19 cellular contexts compared by ENCODE assay signal in the genomic region with DNA sequence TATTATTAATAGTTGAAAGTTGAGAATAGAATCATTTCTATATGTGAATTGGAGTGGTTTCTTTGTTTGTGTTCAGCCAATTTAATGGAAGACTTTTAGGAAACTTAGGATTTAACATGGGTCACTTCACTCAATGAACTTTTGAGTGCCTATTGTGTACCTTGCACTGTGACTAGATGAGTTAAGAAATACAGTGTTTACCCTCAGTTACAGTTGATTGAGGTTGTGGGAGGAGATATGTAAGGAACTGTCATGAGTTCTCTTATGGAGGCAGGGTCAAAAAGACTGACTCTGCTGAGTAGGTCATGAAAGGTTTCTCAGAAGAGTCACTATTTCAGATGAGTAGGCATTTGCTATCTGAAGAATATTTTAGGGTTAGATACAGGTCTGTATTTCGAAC.
DNase-seq lines count a peak whose midpoint lies in the region; ATAC-seq, FAIRE-seq and TF ChIP-seq lines count a peak whose summit lies in the region.
"Had no signal": no experiment of that assay in that cellular context is flagged by ENCODE, and none has a peak within 500 bp of the region (broad histone marks: within the 10 kb centered on the region; RNA-seq: fewer than 3 reads in every experiment).

No MANE protein-coding gene starts in this region.

- H3K4me3 Mint-ChIP-seq in activated T-cell treated with anti-CD3 and anti-CD28 coated beads, Interleukin-2, amount 50 U/mL, for 24 hours: no peak overlapping the region
- H3K4me3 Mint-ChIP-seq in stimulated activated naive B cell treated with anti-CD40 and anti-IgM and Interleukin-4, amounts not matched to agents 10 μg/mL and 1 μg/mL and 100 μg/mL, for 72 hours: no peak overlapping the region
- H3K4me3 Mint-ChIP-seq in T-helper 2 cell treated with Interferon-gamma antibody and Interleukin-4, amounts not matched to agents 5 μg/mL and 100 μg/mL, for 36 hours: no peak overlapping the region
- no peak overlapping the region for H3K4me3 Mint-ChIP-seq in stimulated activated memory B cell treated with anti-CD40 and anti-IgM and Interleukin-4, amounts not matched to agents 10 μg/mL and 1 μg/mL and 100 μg/mL, for 72 hours
- H3K4me3 Mint-ChIP-seq: GM23338, type B pancreatic cell had no signal

- peak; percentile 94 for ATAC-seq in HepG2
- ATAC-seq in stimulated activated naive B cell treated with anti-CD40 and anti-IgM and Interleukin-4, amounts not matched to agents 10 μg/mL and 1 μg/mL and 100 μg/mL, for 72 hours (replicated peaks): no peak
- no peak for ATAC-seq in stimulated activated memory B cell treated with anti-CD40 and anti-IgM and Interleukin-4, amounts not matched to agents 10 μg/mL and 1 μg/mL and 100 μg/mL, for 72 hours
- ATAC-seq: GM23338 had no signal

- TF ChIP-seq RAD21 in HepG2 (CRISPR knock-in tag; IDR thresholded peaks at IDR 0.05): no peak

- H2AFZ ChIP-seq in HepG2 (ENCODE audit: low read length): no peak overlapping the region
- H2AFZ ChIP-seq: GM23338 had no signal

- peaks cover 36% of the 10 kb centered on the region for H3K4me1 ChIP-seq in HepG2 (ENCODE audit: insufficient read depth, low read length)

- no peak overlapping the region for H3K9ac ChIP-seq in HepG2 (ENCODE audit: insufficient read depth, low read depth, low read length)

- H3K4me3 ChIP-seq in bronchial epithelial cell (ENCODE audit: low read depth, low read length) (no peak overlapping the region), HepG2 (replicated peaks in 1 of 3; ENCODE audit: insufficient read depth in 1 of 3, low read depth in 2 of 3, low read length in 3 of 3) (no peak overlapping the region)
- H3K4me3 ChIP-seq: GM23338, smooth muscle cell had no signal

- no TSS peak for BruUV-seq in HepG2 (replicated peaks; lab: Mats Ljungman, UMichigan)

- H3K9me3 ChIP-seq in HepG2 (ENCODE audit: low read length): no peaks in the 10 kb centered on the region

- 74% methylated on average over 1 of the region's 1 CpG for WGBS in HepG2 (ENCODE audit: low lambda C conversion rate)

- no peaks in the 10 kb centered on the region for H3K9me3 Mint-ChIP-seq in activated T-cell treated with anti-CD3 and anti-CD28 coated beads, Interleukin-2, amount 50 U/mL, for 24 hours
- no peaks in the 10 kb centered on the region for H3K9me3 Mint-ChIP-seq in stimulated activated naive B cell treated with anti-CD40 and anti-IgM and Interleukin-4, amounts not matched to agents 10 μg/mL and 1 μg/mL and 100 μg/mL, for 72 hours
- no peaks in the 10 kb centered on the region for H3K9me3 Mint-ChIP-seq in T-helper 2 cell treated with Interferon-gamma antibody and Interleukin-4, amounts not matched to agents 5 μg/mL and 100 μg/mL, for 36 hours
- no peaks in the 10 kb centered on the region for H3K9me3 Mint-ChIP-seq in stimulated activated memory B cell treated with anti-CD40 and anti-IgM and Interleukin-4, amounts not matched to agents 10 μg/mL and 1 μg/mL and 100 μg/mL, for 72 hours
- H3K9me3 Mint-ChIP-seq: activated T-helper 2 cell treated with anti-CD3 and anti-CD28 coated beads, Interferon-gamma antibody, Interleukin-2, Interleukin-4, amounts not matched to agents 10 μg/mL and 5 μg/mL and 100 μg/mL, durations not matched to agents 14 hours and 24 hours and 36 hours; GM23338; type B pancreatic cell had no signal

- peak overlapping the region; percentile 48 for H3K27ac ChIP-seq in HepG2 (ENCODE audit: extremely low read length, insufficient read depth, low read length)

- POLR2A ChIA-PET in HepG2 (lab: Yijun Ruan, JAX): no interaction called here

- TF ChIP-seq CTCF in bronchial epithelial cell (IDR thresholded peaks at IDR 0.05; ENCODE audit: insufficient read depth, low read length, severe bottlenecking) (no peak), HepG2 (CRISPR knock-in tag; IDR thresholded peaks at IDR 0.05) (no peak)

- TF ChIP-seq POLR2A in HepG2 (IDR thresholded peaks at IDR 0.05; ENCODE audit: insufficient read depth in 1 of 2, low read depth in 2 of 2, low read length in 2 of 2): no peak

- CTCF ChIA-PET in HepG2 (lab: Yijun Ruan, JAX; ENCODE audit: low intra/inter-chr PET ratio, low total read pairs): no interaction called here

- no peaks in the 10 kb centered on the region for H3K27me3 Mint-ChIP-seq in activated T-cell treated with anti-CD3 and anti-CD28 coated beads, Interleukin-2, amount 50 U/mL, for 24 hours
- H3K27me3 Mint-ChIP-seq in stimulated activated naive B cell treated with anti-CD40 and anti-IgM and Interleukin-4, amounts not matched to agents 10 μg/mL and 1 μg/mL and 100 μg/mL, for 72 hours: no peaks in the 10 kb centered on the region
- H3K27me3 Mint-ChIP-seq in T-helper 2 cell treated with Interferon-gamma antibody and Interleukin-4, amounts not matched to agents 5 μg/mL and 100 μg/mL, for 36 hours (ENCODE audit: low read depth): no peaks in the 10 kb centered on the region
- H3K27me3 Mint-ChIP-seq in stimulated activated memory B cell treated with anti-CD40 and anti-IgM and Interleukin-4, amounts not matched to agents 10 μg/mL and 1 μg/mL and 100 μg/mL, for 72 hours: no peaks in the 10 kb centered on the region
- H3K27me3 Mint-ChIP-seq: type B pancreatic cell had no signal

- peaks cover 71% of the 10 kb centered on the region for H3K36me3 Mint-ChIP-seq in activated T-cell treated with anti-CD3 and anti-CD28 coated beads, Interleukin-2, amount 50 U/mL, for 24 hours (ENCODE audit: low read depth)
- H3K36me3 Mint-ChIP-seq in stimulated activated naive B cell treated with anti-CD40 and anti-IgM and Interleukin-4, amounts not matched to agents 10 μg/mL and 1 μg/mL and 100 μg/mL, for 72 hours: peaks cover 37 to 54% of the 10 kb centered on the region in 2 donors
- peaks cover 47% of the 10 kb centered on the region for H3K36me3 Mint-ChIP-seq in T-helper 2 cell treated with Interferon-gamma antibody and Interleukin-4, amounts not matched to agents 5 μg/mL and 100 μg/mL, for 36 hours (ENCODE audit: low read depth)
- H3K36me3 Mint-ChIP-seq in stimulated activated memory B cell treated with anti-CD40 and anti-IgM and Interleukin-4, amounts not matched to agents 10 μg/mL and 1 μg/mL and 100 μg/mL, for 72 hours: peaks cover 48% of the 10 kb centered on the region

- H3K27me3 ChIP-seq in bronchial epithelial cell (ENCODE audit: control insufficient read depth, insufficient read depth, low read length) (no peaks in the 10 kb centered on the region), HepG2 (ENCODE audit: control insufficient read depth in 1 of 2, insufficient read depth in 2 of 2, low read length in 2 of 2) (no peaks in the 10 kb centered on the region)

- H3K4me1 Mint-ChIP-seq in activated T-cell treated with anti-CD3 and anti-CD28 coated beads, Interleukin-2, amount 50 U/mL, for 24 hours (ENCODE audit: low read depth): peaks cover 38% of the 10 kb centered on the region
- peaks cover 8 to 17% of the 10 kb centered on the region in 2 donors for H3K4me1 Mint-ChIP-seq in stimulated activated naive B cell treated with anti-CD40 and anti-IgM and Interleukin-4, amounts not matched to agents 10 μg/mL and 1 μg/mL and 100 μg/mL, for 72 hours
- H3K4me1 Mint-ChIP-seq in T-helper 2 cell treated with Interferon-gamma antibody and Interleukin-4, amounts not matched to agents 5 μg/mL and 100 μg/mL, for 36 hours (ENCODE audit: low read depth): peaks cover 28% of the 10 kb centered on the region
- H3K4me1 Mint-ChIP-seq in stimulated activated memory B cell treated with anti-CD40 and anti-IgM and Interleukin-4, amounts not matched to agents 10 μg/mL and 1 μg/mL and 100 μg/mL, for 72 hours: peaks cover 17% of the 10 kb centered on the region
- H3K4me1 Mint-ChIP-seq: GM23338 had no signal

- TF ChIP-seq EP300 in HepG2 (IDR thresholded peaks at IDR 0.05; ENCODE audit: low read depth in 2 of 2, low read length in 2 of 2) (peak in 1 of 2 experiments; percentile 75; a peak in 1 of 4 replicates), HepG2 (CRISPR knock-in tag; IDR thresholded peaks at IDR 0.05; ENCODE audit: borderline replicate concordance) (no peak; the same call in 1 of the 2 replicates)

- FAIRE-seq in bronchial epithelial cell (lab: Jason Lieb, UNC): no peak
- FAIRE-seq in HepG2 (lab: Jason Lieb, UNC): peak; percentile 47
- FAIRE-seq: kidney had no signal

- in situ Hi-C loops in HepG2 (cut with HindIII; ENCODE audit: extremely low pct_ligation_motif_present, low pct_unique_long_range_greater_than_20kb): no loop called here

- H3K27ac Mint-ChIP-seq in activated T-cell treated with anti-CD3 and anti-CD28 coated beads, Interleukin-2, amount 50 U/mL, for 24 hours: peak overlapping the region; percentile 0
- H3K27ac Mint-ChIP-seq in stimulated activated naive B cell treated with anti-CD40 and anti-IgM and Interleukin-4, amounts not matched to agents 10 μg/mL and 1 μg/mL and 100 μg/mL, for 72 hours: peak overlapping the region; percentile 20
- H3K27ac Mint-ChIP-seq in T-helper 2 cell treated with Interferon-gamma antibody and Interleukin-4, amounts not matched to agents 5 μg/mL and 100 μg/mL, for 36 hours: no peak overlapping the region
- H3K27ac Mint-ChIP-seq in stimulated activated memory B cell treated with anti-CD40 and anti-IgM and Interleukin-4, amounts not matched to agents 10 μg/mL and 1 μg/mL and 100 μg/mL, for 72 hours: no peak overlapping the region
- H3K27ac Mint-ChIP-seq: activated T-helper 2 cell treated with anti-CD3 and anti-CD28 coated beads, Interferon-gamma antibody, Interleukin-2, Interleukin-4, amounts not matched to agents 10 μg/mL and 5 μg/mL and 100 μg/mL, durations not matched to agents 14 hours and 24 hours and 36 hours; GM23338; type B pancreatic cell had no signal

- H3K4me2 ChIP-seq in HepG2 (ENCODE audit: low read depth, low read length): no peak overlapping the region
- H3K4me2 ChIP-seq: GM23338, smooth muscle cell had no signal

- H3K79me2 ChIP-seq in HepG2 (ENCODE audit: insufficient read depth, low read length): no peaks in the 10 kb centered on the region

- intact Hi-C loops in HepG2 (cut with micrococcal nuclease; ENCODE audit: unreplicated experiment): no loop called here

- H3K36me3 ChIP-seq in bronchial epithelial cell (ENCODE audit: control insufficient read depth, insufficient read depth, low read length) (peaks cover 12% of the 10 kb centered on the region), HepG2 (replicated peaks in 1 of 2; ENCODE audit: control insufficient read depth in 1 of 2, insufficient read depth in 2 of 2, low read length in 2 of 2) (peaks cover 12 to 44% of the 10 kb centered on the region in 2 experiments)

- DNase-seq in activated T-cell treated with anti-CD3 and anti-CD28 coated beads, Interleukin-2, amount 50 U/mL, for 24 hours: no peak
- DNase-seq in activated T-cell treated with anti-CD3 and anti-CD28 coated beads, Interleukin-2, amount 50 U/mL, for 1 hour: no peak
- peak; percentile 4 for DNase-seq in bronchial epithelial cell (ENCODE audit: low read depth)
- DNase-seq in HepG2 (ENCODE audit: low spot score): peak; percentile 84
- DNase-seq in stimulated activated naive B cell treated with anti-CD40 and anti-IgM and Interleukin-4, amounts not matched to agents 10 μg/mL and 1 μg/mL and 100 μg/mL, for 72 hours: no peak
- no peak for DNase-seq in activated CD4-positive, CD25-positive, alpha-beta regulatory T cell treated with anti-CD3 and anti-CD28 coated beads, Interleukin-2, amount 50 U/mL, for 72 hours
- DNase-seq in T-helper 2 cell treated with Interferon-gamma antibody and Interleukin-4, amounts not matched to agents 5 μg/mL and 100 μg/mL, for 36 hours (ENCODE audit: low spot score): no peak
- DNase-seq: COR-L47; effector memory CD4-positive, alpha-beta T cell; EL; kidney; NCI-H146; NCI-H82; OCI-M1 had no signal

- H4K20me1 ChIP-seq in HepG2 (ENCODE audit: insufficient read depth, low read length): no peaks in the 10 kb centered on the region

Comparison
In these comparisons a context has a peak if more than half of its experiments do, and no peak if none do; other contexts are left out.
1. DNase-seq: peak in bronchial epithelial cell (single experiment) and HepG2 (single experiment); none in activated T-cell treated with anti-CD3 and anti-CD28 coated beads, Interleukin-2, amount 50 U/mL, for 24 hours (single experiment), activated T-cell treated with anti-CD3 and anti-CD28 coated beads, Interleukin-2, amount 50 U/mL, for 1 hour (single experiment), stimulated activated naive B cell treated with anti-CD40 and anti-IgM and Interleukin-4, amounts not matched to agents 10 μg/mL and 1 μg/mL and 100 μg/mL, for 72 hours (single experiment), activated CD4-positive, CD25-positive, alpha-beta regulatory T cell treated with anti-CD3 and anti-CD28 coated beads, Interleukin-2, amount 50 U/mL, for 72 hours (single experiment) and T-helper 2 cell treated with Interferon-gamma antibody and Interleukin-4, amounts not matched to agents 5 μg/mL and 100 μg/mL, for 36 hours (single experiment).
2. H3K27ac Mint-ChIP-seq: peak in activated T-cell treated with anti-CD3 and anti-CD28 coated beads, Interleukin-2, amount 50 U/mL, for 24 hours (single experiment) and stimulated activated naive B cell treated with anti-CD40 and anti-IgM and Interleukin-4, amounts not matched to agents 10 μg/mL and 1 μg/mL and 100 μg/mL, for 72 hours (single experiment); none in T-helper 2 cell treated with Interferon-gamma antibody and Interleukin-4, amounts not matched to agents 5 μg/mL and 100 μg/mL, for 36 hours (single experiment) and stimulated activated memory B cell treated with anti-CD40 and anti-IgM and Interleukin-4, amounts not matched to agents 10 μg/mL and 1 μg/mL and 100 μg/mL, for 72 hours (single experiment).